Comparison of ENCODE assay signal across 11 cellular contexts in the genomic region with DNA sequence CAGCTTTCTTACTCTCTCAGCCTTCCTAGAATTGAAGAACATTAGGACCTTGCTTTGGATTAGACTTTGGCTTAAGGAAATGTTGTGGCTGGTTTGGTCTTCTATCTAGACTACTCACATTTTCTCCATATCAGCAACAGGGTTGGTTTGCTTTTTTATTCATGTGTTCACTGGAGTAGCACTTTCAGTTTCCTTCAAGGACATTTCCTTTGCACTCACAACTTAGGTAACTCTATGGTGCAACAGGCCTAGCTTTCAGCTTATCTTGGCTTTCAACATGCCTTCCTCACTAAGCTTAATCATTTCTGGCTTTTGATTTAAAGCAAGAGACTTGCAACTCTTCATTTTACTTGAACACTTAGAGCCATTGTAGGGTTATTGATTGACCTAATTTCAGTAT.
A peak's percentile ranks its signal among the peaks of the same experiment; 100 is the strongest.
DNase-seq lines count a peak whose midpoint lies in the region; ATAC-seq, FAIRE-seq and TF ChIP-seq lines count a peak whose summit lies in the region.
"Had no signal": no experiment of that assay in that cellular context is flagged by ENCODE, and none has a peak within 500 bp of the region (broad histone marks: within the 10 kb centered on the region; RNA-seq: fewer than 3 reads in every experiment).

No MANE protein-coding gene starts in this region.

- intact Hi-C loops in head of caudate nucleus (cut with DNase I), result no loop called here

- no peaks in the 10 kb centered on the region for H3K27me3 ChIP-seq in brain microvascular endothelial cell (replicated peaks)
- H3K27me3 ChIP-seq: heart left ventricle had no signal

- no peak overlapping the region for H3K4me3 ChIP-seq in brain microvascular endothelial cell (ENCODE audit: low read depth, low read length)
- H3K4me3 ChIP-seq: heart left ventricle had no signal

- no peaks in the 10 kb centered on the region for H3K36me3 ChIP-seq in brain microvascular endothelial cell (replicated peaks)
- H3K36me3 ChIP-seq: heart left ventricle had no signal

- in situ Hi-C loops in brain microvascular endothelial cell (cut with HindIII; ENCODE audit: low pct_ligation_motif_present, low sequenced_read_pairs), result no loop called here

- no peak for TF ChIP-seq CTCF in brain microvascular endothelial cell (IDR thresholded peaks at IDR 0.05; ENCODE audit: low read depth, low read length, missing control alignments)

- DNase-seq in GM18507 (ENCODE audit: extremely low spot score, insufficient read length, low read depth) (no peak), brain microvascular endothelial cell (peak; percentile 14), inferior parietal cortex (ENCODE audit: extremely low spot score) (no peak), head of caudate nucleus (no peak), NCI-H1436 treated with DMSO at 0.1 percent for 48 hours (lab: John Stamatoyannopoulos, UW) (no peak), DMS153 treated with DMSO at 0.1 percent for 48 hours (lab: John Stamatoyannopoulos, UW; ENCODE audit: unreplicated experiment) (no peak)
- DNase-seq: effector memory CD8-positive, alpha-beta T cell; heart left ventricle; NCI-H1105 treated with DMSO at 0.1 percent for 48 hours had no signal

- H3K27ac ChIP-seq in brain microvascular endothelial cell, result no peak overlapping the region

- peak; percentile 92 for ATAC-seq in GM21390 (IDR thresholded peaks at IDR 0.05; ENCODE audit: unreplicated experiment)
- ATAC-seq in HG03139 (IDR thresholded peaks at IDR 0.05; ENCODE audit: unreplicated experiment), result peak; percentile 79
- ATAC-seq: effector memory CD8-positive, alpha-beta T cell; heart left ventricle had no signal

- FAIRE-seq in GM18507 (lab: Jason Lieb, UNC), result peak; percentile 80
